9 cellular contexts compared by ENCODE assay signal in genomic region chr4:180664766-180665368, GRCh38.
DNase-seq lines count a peak whose midpoint lies in the region; ATAC-seq, FAIRE-seq and TF ChIP-seq lines count a peak whose summit lies in the region.
"Had no signal": no experiment of that assay in that cellular context is flagged by ENCODE, and none has a peak within 500 bp of the region (broad histone marks: within the 10 kb centered on the region; RNA-seq: fewer than 3 reads in every experiment).

No MANE protein-coding gene starts in this region.

- H3K79me2 ChIP-seq in MM.1S (ENCODE audit: low read length): no peaks in the 10 kb centered on the region
- H3K79me2 ChIP-seq in hepatocyte: no peaks in the 10 kb centered on the region

- peak; percentile 72 for FAIRE-seq in small intestine (lab: Jason Lieb, UNC)

- H3K27ac Mint-ChIP-seq in HFFc6: no peak overlapping the region
- H3K27ac Mint-ChIP-seq: stimulated activated naive CD8-positive, alpha-beta T cell treated with anti-CD3 and anti-CD28 coated beads, Interleukin-15, Interleukin-2, amounts not matched to agents 100 ng/mL and 50 ng/mL, for 24 hours had no signal

- POLR2A ChIA-PET in RWPE1 (lab: Yijun Ruan, JAX; ENCODE audit: low non-redundant PET): no interaction called here

- H3K9me3 ChIP-seq in cardiac muscle cell (ENCODE audit: low read depth) (no peaks in the 10 kb centered on the region), MM.1S (replicated peaks; ENCODE audit: insufficient read depth, low read length) (no peaks in the 10 kb centered on the region), hepatocyte (ENCODE audit: low read depth) (no peaks in the 10 kb centered on the region), small intestine (ENCODE audit: control insufficient read depth, low read depth) (no peaks in the 10 kb centered on the region)

- DNase-seq in cardiac muscle cell (ENCODE audit: low read depth in 1 of 2, low spot score in 1 of 2) (peak; percentile 89 to 91), Right ventricle myocardium inferior (ENCODE audit: missing footprints) (no peak), HFFc6 (peak; percentile 72), MM.1S (peak; percentile 83), RWPE1 (ENCODE audit: low spot score) (peak; percentile 63), anterior cingulate cortex (lab: John Stamatoyannopoulos, UW) (peak in 46 of 58 donors; percentile 4 to 83 (median 34)), hepatocyte (ENCODE audit: low spot score) (peak; percentile 92), small intestine (peak; percentile 64)

- H3K27me3 Mint-ChIP-seq in HFFc6 (ENCODE audit: insufficient read depth): no peaks in the 10 kb centered on the region
- H3K27me3 Mint-ChIP-seq: stimulated activated naive CD8-positive, alpha-beta T cell treated with anti-CD3 and anti-CD28 coated beads, Interleukin-15, Interleukin-2, amounts not matched to agents 100 ng/mL and 50 ng/mL, for 24 hours had no signal

- H3K27me3 ChIP-seq in cardiac muscle cell (no peaks in the 10 kb centered on the region), MM.1S (replicated peaks; ENCODE audit: insufficient read depth, low read length) (no peaks in the 10 kb centered on the region), hepatocyte (no peaks in the 10 kb centered on the region), small intestine (ENCODE audit: control insufficient read depth in 2 of 2, insufficient read depth in 2 of 2, low read length in 2 of 2) (no peaks in the 10 kb centered on the region)

- H2AFZ ChIP-seq in MM.1S (ENCODE audit: low read length) (peak overlapping the region; percentile 33; the same call in 1 of the 2 replicates), hepatocyte (no peak overlapping the region)

- H3K4me1 ChIP-seq in cardiac muscle cell (ENCODE audit: low read depth): no peaks in the 10 kb centered on the region
- peaks cover 9% of the 10 kb centered on the region; the same call in 1 of the 2 replicates for H3K4me1 ChIP-seq in MM.1S (ENCODE audit: low read length)
- peaks cover 5% of the 10 kb centered on the region for H3K4me1 ChIP-seq in hepatocyte (ENCODE audit: insufficient read depth)
- H3K4me1 ChIP-seq in small intestine (ENCODE audit: control insufficient read depth in 2 of 2, insufficient read depth in 1 of 2, low read depth in 1 of 2, low read length in 1 of 2): no peaks in the 10 kb centered on the region

- no peaks in the 10 kb centered on the region for H3K9me3 Mint-ChIP-seq in HFFc6
- H3K9me3 Mint-ChIP-seq: stimulated activated naive CD8-positive, alpha-beta T cell treated with anti-CD3 and anti-CD28 coated beads, Interleukin-15, Interleukin-2, amounts not matched to agents 100 ng/mL and 50 ng/mL, for 24 hours had no signal

- no peak overlapping the region for H3K4me3 Mint-ChIP-seq in HFFc6
- H3K4me3 Mint-ChIP-seq: stimulated activated naive CD8-positive, alpha-beta T cell treated with anti-CD3 and anti-CD28 coated beads, Interleukin-15, Interleukin-2, amounts not matched to agents 100 ng/mL and 50 ng/mL, for 24 hours had no signal

- no peak overlapping the region for H3K9ac ChIP-seq in MM.1S (ENCODE audit: low read length)

- H3K27ac ChIP-seq in cardiac muscle cell (no peak overlapping the region), MM.1S (ENCODE audit: low read length) (no peak overlapping the region), RWPE1 (no peak overlapping the region), hepatocyte (no peak overlapping the region), small intestine (ENCODE audit: low read depth in 1 of 2, low read length in 1 of 2) (no peak overlapping the region)

- no peak for ATAC-seq in Right ventricle myocardium inferior

- 0 out of 2 replicates have a peak, but pooled peaks cover 4% of the 10 kb centered on the region for H3F3A ChIP-seq in MM.1S (ENCODE audit: insufficient read depth, low read length)

- WGBS in hepatocyte (ENCODE audit: low lambda C conversion rate, missing lambda C conversion rate): 16% methylated on average over 5 of the region's 5 CpGs
- WGBS in small intestine, 3 donors: 12 to 15% (median 13%) methylated on average over 5 of the region's 5 CpGs

- TF ChIP-seq CTCF in cardiac muscle cell (IDR thresholded peaks at IDR 0.05; ENCODE audit: low read depth, low read length): peak; percentile 80
- TF ChIP-seq CTCF in HFFc6 (IDR thresholded peaks at IDR 0.05): peak; percentile 91
- TF ChIP-seq CTCF in MM.1S (IDR thresholded peaks at IDR 0.05; ENCODE audit: low read length): peak; percentile 82
- peak; percentile 83 for TF ChIP-seq CTCF in RWPE1 (conservative IDR thresholded peaks at IDR 0.05; ENCODE audit: low read depth)
- peak; percentile 79 for TF ChIP-seq CTCF in hepatocyte (IDR thresholded peaks at IDR 0.05; ENCODE audit: poor library complexity)

- no peaks in the 10 kb centered on the region for H3K4me1 Mint-ChIP-seq in HFFc6 (ENCODE audit: low read depth)

- H3K4me3 ChIP-seq in cardiac muscle cell (no peak overlapping the region), MM.1S (ENCODE audit: low read length) (no peak overlapping the region), hepatocyte (no peak overlapping the region), small intestine (ENCODE audit: low read depth in 1 of 2, low read length in 2 of 2) (no peak overlapping the region)

- H4K20me1 ChIP-seq in MM.1S (ENCODE audit: insufficient read depth, low read length) (no peaks in the 10 kb centered on the region), hepatocyte (ENCODE audit: insufficient read depth, poor library complexity, severe bottlenecking) (no peaks in the 10 kb centered on the region)

- H3K36me3 ChIP-seq in cardiac muscle cell (no peaks in the 10 kb centered on the region), MM.1S (replicated peaks; ENCODE audit: insufficient read depth, low read length) (no peaks in the 10 kb centered on the region), hepatocyte (replicated peaks; ENCODE audit: insufficient read depth, low read depth) (no peaks in the 10 kb centered on the region), small intestine (ENCODE audit: control insufficient read depth in 2 of 2, insufficient read depth in 2 of 2, low read length in 2 of 2) (no peaks in the 10 kb centered on the region)

- intact Hi-C loops in Right ventricle myocardium inferior (cut with DNase I): no loop called here

- CTCF ChIA-PET in RWPE1 (lab: Yijun Ruan, JAX): interaction anchor here (0.5 to 1.3 kb wide), 14 partner anchors 14 to 1945 kb away, joined by 3 to 10 read pairs (median 4); no protein-coding TSS in a partner anchor

- H3K4me2 ChIP-seq in MM.1S (ENCODE audit: low read depth, low read length): peak overlapping the region; percentile 33; the same call in 1 of the 2 replicates
- peak overlapping the region; percentile 36 for H3K4me2 ChIP-seq in hepatocyte

- H3K9me2 ChIP-seq in MM.1S (replicated peaks; ENCODE audit: insufficient read depth, low read length) (no peaks in the 10 kb centered on the region), hepatocyte (replicated peaks; ENCODE audit: insufficient read depth) (no peaks in the 10 kb centered on the region)

- no peaks in the 10 kb centered on the region for H3K36me3 Mint-ChIP-seq in HFFc6 (ENCODE audit: low read depth)
